8 cellular contexts compared by ENCODE assay signal in genomic region chr7:141654551-141654950, GRCh38. TPM values are rescaled to one million over a fixed set of nuclear protein-coding genes. Genes with fewer than 3 reads are reported as not detected.
DNase-seq lines count a peak whose midpoint lies in the region; ATAC-seq and TF ChIP-seq lines count a peak whose summit lies in the region.

No MANE protein-coding gene starts in this region.

- peak; percentile 86 for ATAC-seq in GM18907 (IDR thresholded peaks at IDR 0.05; ENCODE audit: unreplicated experiment)
- peak; percentile 68 for ATAC-seq in HG03108 (IDR thresholded peaks at IDR 0.05; ENCODE audit: unreplicated experiment)
- peak; percentile 82 for ATAC-seq in WTC11
- peak; percentile 95 for ATAC-seq in left lobe of liver

- CTCF ChIA-PET in WTC11 (lab: Charles Lee): interaction anchor here (0.6 to 2.0 kb wide), 40 partner anchors 13 to 1013 kb away, joined by 3 to 26 read pairs (median 4); partner anchors contain the start of genes DENND11, DENND2A, MRPS33 and SSBP1

- no peak overlapping the region for H3K4me3 ChIP-seq in choroid plexus epithelial cell (ENCODE audit: low read depth, low read length)

- no peak overlapping the region for H3K4me3 Mint-ChIP-seq in WTC11

- peak overlapping the region; percentile 48; the same call in 1 of the 2 replicates for H3K27ac Mint-ChIP-seq in WTC11

- peak; percentile 77 for TF ChIP-seq CTCF in AG09319 (IDR thresholded peaks at IDR 0.05; ENCODE audit: low read depth, low read length)
- peak; percentile 29; the same call in 1 of the 2 replicates for TF ChIP-seq CTCF in WTC11 (IDR thresholded peaks at IDR 0.05)
- TF ChIP-seq CTCF in choroid plexus epithelial cell (conservative IDR thresholded peaks at IDR 0.05; ENCODE audit: low read depth, low read length): peak; percentile 90

- peaks cover 28% of the 10 kb centered on the region for H3K4me1 Mint-ChIP-seq in WTC11

- POLR2A ChIA-PET in WTC11 (lab: Charles Lee): interaction anchor here (0.6 kb wide), 1 partner anchor 15 kb away, joined by 6 read pairs; no protein-coding TSS in a partner anchor

- peaks cover 4% of the 10 kb centered on the region; the same call in 1 of the 2 replicates for H3K36me3 Mint-ChIP-seq in WTC11

- DNase-seq in AG09319 (ENCODE audit: extremely low read depth, low read depth) (peak; percentile 34), NCI-H2196 treated with DMSO at 0.1 percent for 48 hours (lab: John Stamatoyannopoulos, UW; ENCODE audit: unreplicated experiment) (peak; percentile 77), WTC11 (ENCODE audit: low spot score) (peak; percentile 57), choroid plexus epithelial cell (ENCODE audit: low read depth) (peak; percentile 86), left lobe of liver (ENCODE audit: low spot score) (peak; percentile 65)
- DNase-seq in stimulated activated CD8-positive, alpha-beta memory T cell treated with anti-CD3 and anti-CD28 coated beads, Interleukin-15, amount 100 ng/mL, for 48 hours (ENCODE audit: low read depth in 2 of 2): peak; percentile 16 to 21

- no peaks in the 10 kb centered on the region for H3K9me3 Mint-ChIP-seq in WTC11

- H3K27me3 Mint-ChIP-seq in WTC11 (ENCODE audit: low read depth): no peaks in the 10 kb centered on the region

TF ChIP-seq in WTC11, 78 proteins besides CTCF, POLR2A, EP300 and RAD21:
- TF ChIP-seq PRRX2 (CRISPR knock-in tag; IDR thresholded peaks at IDR 0.05) (no peak), ZSCAN18 (CRISPR knock-in tag; IDR thresholded peaks at IDR 0.05) (no peak), ZNF263 (CRISPR knock-in tag; IDR thresholded peaks at IDR 0.05; ENCODE audit: low read depth) (peak; percentile 77; the same call in 1 of the 2 replicates)

RNA-seq across cellular contexts. Expression of gene DENND11, which starts 47.4 kb away (rescaled TPM):
- total RNA-seq in WTC11 (2021): 20.6 to 22.1 TPM (median 20.8 TPM) in 3 replicates
- 29.8 TPM for total RNA-seq in left lobe of liver

RNA-seq across cellular contexts. Expression of gene WEE2, which starts 53.6 kb away (rescaled TPM):
- total RNA-seq in WTC11 (2021): 0.04 to 0.07 TPM in 2 of 3 replicates, not detected in the other
- total RNA-seq in left lobe of liver: not detected

Comparison
In these comparisons a context has a peak if more than half of its experiments do, and no peak if none do; other contexts are left out.
1. DNase-seq: peak in every context shown above with its lines; median percentile 86 in choroid plexus epithelial cell; 77 in NCI-H2196 treated with DMSO at 0.1 percent for 48 hours; 65 in left lobe of liver; 57 in WTC11; 34 in AG09319; 18 in stimulated activated CD8-positive, alpha-beta memory T cell treated with anti-CD3 and anti-CD28 coated beads, Interleukin-15, amount 100 ng/mL, for 48 hours.
2. CTCF ChIP-seq: peak in every context shown above with its lines; median percentile 90 in choroid plexus epithelial cell; 77 in AG09319; 29 in WTC11.